ENCODE assay signal across 8 cellular contexts in the genomic region with DNA sequence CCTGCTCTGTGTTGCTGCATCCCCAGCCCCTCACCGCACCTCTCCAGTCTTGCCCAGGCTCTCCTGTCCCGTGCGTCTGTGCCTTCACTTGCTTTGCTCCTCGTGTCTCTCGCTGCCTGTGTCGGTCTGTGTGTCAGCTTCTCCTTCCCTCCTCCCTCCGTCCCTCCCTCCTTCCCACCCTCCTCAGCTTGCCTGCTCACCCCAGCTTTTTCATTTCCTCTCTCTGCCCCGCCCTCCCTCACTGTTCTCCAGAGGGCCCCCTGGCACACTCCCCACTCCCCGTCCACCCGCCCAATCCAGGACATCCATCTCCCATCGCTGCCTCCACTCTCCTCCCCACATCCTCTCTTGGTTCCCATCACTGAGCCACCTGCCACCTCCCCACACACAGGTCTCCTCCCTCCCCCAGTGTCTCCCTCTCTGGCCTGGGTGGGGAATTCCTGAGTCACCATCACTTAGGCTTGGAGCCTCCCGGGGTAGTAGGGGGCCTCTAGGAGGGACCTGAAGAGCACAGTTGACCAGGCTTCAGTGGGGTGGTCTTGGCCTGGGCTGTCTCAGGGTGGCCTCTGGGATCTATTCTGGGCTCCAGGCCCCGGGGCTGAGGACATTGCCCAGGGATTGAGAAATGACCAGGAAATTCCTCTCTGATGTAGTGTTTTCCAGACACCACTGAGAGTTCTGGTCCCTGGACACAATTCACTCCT. TPM values are rescaled to one million over a fixed set of nuclear protein-coding genes. Genes with fewer than 3 reads are reported as not detected.
DNase-seq lines count a peak whose midpoint lies in the region; ATAC-seq, FAIRE-seq and TF ChIP-seq lines count a peak whose summit lies in the region.

A gene with protein sequence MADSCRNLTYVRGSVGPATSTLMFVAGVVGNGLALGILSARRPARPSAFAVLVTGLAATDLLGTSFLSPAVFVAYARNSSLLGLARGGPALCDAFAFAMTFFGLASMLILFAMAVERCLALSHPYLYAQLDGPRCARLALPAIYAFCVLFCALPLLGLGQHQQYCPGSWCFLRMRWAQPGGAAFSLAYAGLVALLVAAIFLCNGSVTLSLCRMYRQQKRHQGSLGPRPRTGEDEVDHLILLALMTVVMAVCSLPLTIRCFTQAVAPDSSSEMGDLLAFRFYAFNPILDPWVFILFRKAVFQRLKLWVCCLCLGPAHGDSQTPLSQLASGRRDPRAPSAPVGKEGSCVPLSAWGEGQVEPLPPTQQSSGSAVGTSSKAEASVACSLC (minus strand): TSS at position 132 of the 704 bp plus-strand sequence. CDS start 864 bp downstream, outside the sequence.

- H3K27ac ChIP-seq in A549 (peak within 1 kb of the TSS; percentile 48 to 66; a peak in 5 of 6 replicates), right cardiac atrium (ENCODE audit: low read length) (peak within 1 kb of the TSS; percentile 91)

- ATAC-seq in A549 (peak; percentile 45 to 69; a peak in 5 of 6 replicates), right cardiac atrium (peak; percentile 78 to 83), HG02981 (IDR thresholded peaks at IDR 0.05; ENCODE audit: unreplicated experiment) (no peak)
- peak; percentile 55 for ATAC-seq in stimulated activated naive CD8-positive, alpha-beta T cell treated with anti-CD3 and anti-CD28 coated beads, Interleukin-15, amount 100 ng/mL, for 72 hours

- CTCF ChIA-PET in A549 (lab: Yijun Ruan, JAX), result interaction anchor here (0.7 to 28.7 kb wide), 8 partner anchors 12 to 129 kb away, joined by 3 to 737 read pairs (median 4); a partner anchor contains a TSS

- TF ChIP-seq RAD21 in A549 (conservative IDR thresholded peaks at IDR 0.05 in 1 of 2, IDR thresholded peaks at IDR 0.05 in 1 of 2), result no peak

- peaks cover 88% of the 10 kb centered on the region for H3K4me1 Mint-ChIP-seq in stimulated activated naive CD8-positive, alpha-beta T cell treated with anti-CD3 and anti-CD28 coated beads, Interleukin-15, amount 100 ng/mL, for 72 hours

- intact Hi-C loops in right cardiac atrium (cut with DNase I), result no loop called here

- H3K9me3 ChIP-seq in A549, result no peaks in the 10 kb centered on the region
- H3K9me3 ChIP-seq in right cardiac atrium (ENCODE audit: control insufficient read depth, low read length), result no peaks in the 10 kb centered on the region

- TF ChIP-seq EP300 in A549 (IDR thresholded peaks at IDR 0.05), result no peak

- H3K4me3 Mint-ChIP-seq in stimulated activated naive CD8-positive, alpha-beta T cell treated with anti-CD3 and anti-CD28 coated beads, Interleukin-15, amount 100 ng/mL, for 72 hours, result peak within 1 kb of the TSS; percentile 89 to 91

- no peaks in the 10 kb centered on the region for H3K9me3 Mint-ChIP-seq in stimulated activated naive CD8-positive, alpha-beta T cell treated with anti-CD3 and anti-CD28 coated beads, Interleukin-15, amount 100 ng/mL, for 72 hours

- H3K4me1 ChIP-seq in A549 (peaks cover 12% of the 10 kb centered on the region), right cardiac atrium (ENCODE audit: control insufficient read depth, insufficient read depth, low read length) (no peaks in the 10 kb centered on the region)

- no peak for TF ChIP-seq CTCF in A549 (IDR thresholded peaks at IDR 0.05)

- POLR2A ChIA-PET in A549 (lab: Yijun Ruan, JAX), result no interaction called here

- H3K4me2 ChIP-seq in A549, result peak within 1 kb of the TSS; percentile 54

- TF ChIP-seq POLR2A in A549 (IDR thresholded peaks at IDR 0.05; ENCODE audit: low read length), result no peak
- TF ChIP-seq POLR2A in GM19099 (IDR thresholded peaks at IDR 0.05; ENCODE audit: extremely low read depth, insufficient read length, low read depth), result peak; percentile 30

- WGBS in A549 (ENCODE audit: missing lambda C conversion rate), result 62% methylated on average over 13 of the region's 13 CpGs
- 28% methylated on average over 13 of the region's 13 CpGs for WGBS in right cardiac atrium

- no peaks in the 10 kb centered on the region for H3K27me3 Mint-ChIP-seq in stimulated activated naive CD8-positive, alpha-beta T cell treated with anti-CD3 and anti-CD28 coated beads, Interleukin-15, amount 100 ng/mL, for 72 hours

- DNase-seq in A549 (ENCODE audit: low read depth in 1 of 2, low spot score in 1 of 2), result no peak
- peak; percentile 66 to 76 for DNase-seq in activated CD4-positive, alpha-beta T cell treated with anti-CD3 and anti-CD28 coated beads, Interleukin-2, amount 50 U/mL, for 48 hours
- DNase-seq in right cardiac atrium, result peak; percentile 85 to 93 (median 91)
- no peak for DNase-seq in stimulated activated naive CD8-positive, alpha-beta T cell treated with anti-CD3 and anti-CD28 coated beads, Interleukin-15, amount 100 ng/mL, for 72 hours
- DNase-seq in OCI-M2 (lab: John Stamatoyannopoulos, UW; ENCODE audit: unreplicated experiment), result no peak
- DNase-seq in T-helper 9 cell, result no peak

- no peak within 1 kb of the TSS for H3K4me3 ChIP-seq in A549
- peak within 1 kb of the TSS; percentile 22 for H3K4me3 ChIP-seq in right cardiac atrium (ENCODE audit: low read length)

- peak within 1 kb of the TSS; percentile 59 to 96 for H3K27ac Mint-ChIP-seq in stimulated activated naive CD8-positive, alpha-beta T cell treated with anti-CD3 and anti-CD28 coated beads, Interleukin-15, amount 100 ng/mL, for 72 hours

- no peak for FAIRE-seq in A549 (lab: Jason Lieb, UNC)

- no peaks in the 10 kb centered on the region for H3K27me3 ChIP-seq in right cardiac atrium (ENCODE audit: control insufficient read depth, insufficient read depth)

TF ChIP-seq in A549, 52 proteins besides CTCF, POLR2A, EP300 and RAD21:
- TF ChIP-seq ZSCAN20 (CRISPR knock-in tag; IDR thresholded peaks at IDR 0.05), result no peak
- TF ChIP-seq MAFK (IDR thresholded peaks at IDR 0.05; ENCODE audit: partially characterized antibody), result no peak
- TF ChIP-seq CBX8 (IDR thresholded peaks at IDR 0.05), result no peak
- TF ChIP-seq, protein P1, sequence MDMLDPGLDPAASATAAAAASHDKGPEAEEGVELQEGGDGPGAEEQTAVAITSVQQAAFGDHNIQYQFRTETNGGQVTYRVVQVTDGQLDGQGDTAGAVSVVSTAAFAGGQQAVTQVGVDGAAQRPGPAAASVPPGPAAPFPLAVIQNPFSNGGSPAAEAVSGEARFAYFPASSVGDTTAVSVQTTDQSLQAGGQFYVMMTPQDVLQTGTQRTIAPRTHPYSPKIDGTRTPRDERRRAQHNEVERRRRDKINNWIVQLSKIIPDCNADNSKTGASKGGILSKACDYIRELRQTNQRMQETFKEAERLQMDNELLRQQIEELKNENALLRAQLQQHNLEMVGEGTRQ (IDR thresholded peaks at IDR 0.05), result no peak
- TF ChIP-seq FOSL2 (IDR thresholded peaks at IDR 0.05), result no peak
- TF ChIP-seq FOSL2 (CRISPR knock-in tag; IDR thresholded peaks at IDR 0.05), result no peak
- TF ChIP-seq, protein P2, sequence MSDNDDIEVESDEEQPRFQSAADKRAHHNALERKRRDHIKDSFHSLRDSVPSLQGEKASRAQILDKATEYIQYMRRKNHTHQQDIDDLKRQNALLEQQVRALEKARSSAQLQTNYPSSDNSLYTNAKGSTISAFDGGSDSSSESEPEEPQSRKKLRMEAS (IDR thresholded peaks at IDR 0.05), result no peak
- TF ChIP-seq EHMT2 (IDR thresholded peaks at IDR 0.05; ENCODE audit: low read depth), result no peak
- no peak for TF ChIP-seq KDM1A (IDR thresholded peaks at IDR 0.05; ENCODE audit: low read depth)
- no peak for TF ChIP-seq POLR2AphosphoS2 (conservative IDR thresholded peaks at IDR 0.05; ENCODE audit: low read length)
- TF ChIP-seq CEBPB (IDR thresholded peaks at IDR 0.05), result no peak
- no peak for TF ChIP-seq PHF8 (IDR thresholded peaks at IDR 0.05; ENCODE audit: borderline replicate concordance, low read depth)
- TF ChIP-seq HOXB5 (CRISPR knock-in tag; IDR thresholded peaks at IDR 0.05), result no peak
- TF ChIP-seq, protein P3, sequence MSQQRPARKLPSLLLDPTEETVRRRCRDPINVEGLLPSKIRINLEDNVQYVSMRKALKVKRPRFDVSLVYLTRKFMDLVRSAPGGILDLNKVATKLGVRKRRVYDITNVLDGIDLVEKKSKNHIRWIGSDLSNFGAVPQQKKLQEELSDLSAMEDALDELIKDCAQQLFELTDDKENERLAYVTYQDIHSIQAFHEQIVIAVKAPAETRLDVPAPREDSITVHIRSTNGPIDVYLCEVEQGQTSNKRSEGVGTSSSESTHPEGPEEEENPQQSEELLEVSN (IDR thresholded peaks at IDR 0.05; ENCODE audit: borderline replicate concordance, low read depth), result no peak
- no peak for TF ChIP-seq CHD2 (IDR thresholded peaks at IDR 0.05; ENCODE audit: low read length, partially characterized antibody)

RNA-seq across cellular contexts. Expression of the gene that starts here (rescaled TPM):
- polyA plus RNA-seq in A549 (2011; rRNA removed) (0.06 TPM in 1 of 2 replicates, not detected in the other), A549 (2017; fragmentation: RNase III; extraction: RNeasy Plus Mini Kit Qiagen cat#74134 plus additional on column Dnase treatment) (0.07 TPM in 1 of 3 replicates, not detected in the others), right cardiac atrium (6.7 TPM)
- 0.09 and 0.12 TPM in 2 replicates for polyA plus RNA-seq in A549 (2012; cell fraction: cytosol; rRNA removed)
- 0.22 and 0.42 TPM in 2 replicates for polyA plus RNA-seq in A549 (2012; cell fraction: nucleus; rRNA removed)
- polyA minus RNA-seq in A549 (2011; rRNA and poly(A)+ RNA removed), result not detected in 2 replicates
- 10 to 100 TPM in 2 of 4 donors, 1 to 10 TPM in 2; 7.6 to 13.5 (median 9.5) TPM for total RNA-seq in right cardiac atrium

Comparison
In these comparisons a context has a peak if more than half of its experiments do, and no peak if none do; other contexts are left out.
1. Peak in ATAC-seq, H3K27ac ChIP-seq and H3K4me2 ChIP-seq in A549; RNA of the gene not detected or under 1 TPM.
2. DNase-seq: peak in activated CD4-positive, alpha-beta T cell treated with anti-CD3 and anti-CD28 coated beads, Interleukin-2, amount 50 U/mL, for 48 hours (2 of 2) and right cardiac atrium (3 of 3); none in A549 (0 of 2), stimulated activated naive CD8-positive, alpha-beta T cell treated with anti-CD3 and anti-CD28 coated beads, Interleukin-15, amount 100 ng/mL, for 72 hours (0 of 2), OCI-M2 (single experiment) and T-helper 9 cell (single experiment).